Comparison of ENCODE assay signal across 1 cellular context in the genomic region with DNA sequence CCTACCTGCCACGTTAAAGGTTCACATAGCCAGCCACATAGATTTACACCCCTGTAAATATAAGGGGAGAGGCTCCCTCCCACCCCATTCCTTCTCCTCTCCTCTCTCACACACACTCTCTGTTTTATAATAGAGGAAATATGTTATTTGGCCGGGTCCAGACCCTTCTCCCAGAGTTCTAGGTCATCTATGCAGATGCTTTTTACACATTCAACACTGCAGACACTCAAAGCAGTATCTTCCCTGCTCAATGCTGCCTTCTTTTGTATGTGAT.
TF ChIP-seq lines count a peak whose summit lies in the region.

No MANE protein-coding gene starts in this region.

TF ChIP-seq in H1, 55 proteins besides CTCF, POLR2A, EP300 and RAD21 (continued from another document):
- TF ChIP-seq, protein P1, sequence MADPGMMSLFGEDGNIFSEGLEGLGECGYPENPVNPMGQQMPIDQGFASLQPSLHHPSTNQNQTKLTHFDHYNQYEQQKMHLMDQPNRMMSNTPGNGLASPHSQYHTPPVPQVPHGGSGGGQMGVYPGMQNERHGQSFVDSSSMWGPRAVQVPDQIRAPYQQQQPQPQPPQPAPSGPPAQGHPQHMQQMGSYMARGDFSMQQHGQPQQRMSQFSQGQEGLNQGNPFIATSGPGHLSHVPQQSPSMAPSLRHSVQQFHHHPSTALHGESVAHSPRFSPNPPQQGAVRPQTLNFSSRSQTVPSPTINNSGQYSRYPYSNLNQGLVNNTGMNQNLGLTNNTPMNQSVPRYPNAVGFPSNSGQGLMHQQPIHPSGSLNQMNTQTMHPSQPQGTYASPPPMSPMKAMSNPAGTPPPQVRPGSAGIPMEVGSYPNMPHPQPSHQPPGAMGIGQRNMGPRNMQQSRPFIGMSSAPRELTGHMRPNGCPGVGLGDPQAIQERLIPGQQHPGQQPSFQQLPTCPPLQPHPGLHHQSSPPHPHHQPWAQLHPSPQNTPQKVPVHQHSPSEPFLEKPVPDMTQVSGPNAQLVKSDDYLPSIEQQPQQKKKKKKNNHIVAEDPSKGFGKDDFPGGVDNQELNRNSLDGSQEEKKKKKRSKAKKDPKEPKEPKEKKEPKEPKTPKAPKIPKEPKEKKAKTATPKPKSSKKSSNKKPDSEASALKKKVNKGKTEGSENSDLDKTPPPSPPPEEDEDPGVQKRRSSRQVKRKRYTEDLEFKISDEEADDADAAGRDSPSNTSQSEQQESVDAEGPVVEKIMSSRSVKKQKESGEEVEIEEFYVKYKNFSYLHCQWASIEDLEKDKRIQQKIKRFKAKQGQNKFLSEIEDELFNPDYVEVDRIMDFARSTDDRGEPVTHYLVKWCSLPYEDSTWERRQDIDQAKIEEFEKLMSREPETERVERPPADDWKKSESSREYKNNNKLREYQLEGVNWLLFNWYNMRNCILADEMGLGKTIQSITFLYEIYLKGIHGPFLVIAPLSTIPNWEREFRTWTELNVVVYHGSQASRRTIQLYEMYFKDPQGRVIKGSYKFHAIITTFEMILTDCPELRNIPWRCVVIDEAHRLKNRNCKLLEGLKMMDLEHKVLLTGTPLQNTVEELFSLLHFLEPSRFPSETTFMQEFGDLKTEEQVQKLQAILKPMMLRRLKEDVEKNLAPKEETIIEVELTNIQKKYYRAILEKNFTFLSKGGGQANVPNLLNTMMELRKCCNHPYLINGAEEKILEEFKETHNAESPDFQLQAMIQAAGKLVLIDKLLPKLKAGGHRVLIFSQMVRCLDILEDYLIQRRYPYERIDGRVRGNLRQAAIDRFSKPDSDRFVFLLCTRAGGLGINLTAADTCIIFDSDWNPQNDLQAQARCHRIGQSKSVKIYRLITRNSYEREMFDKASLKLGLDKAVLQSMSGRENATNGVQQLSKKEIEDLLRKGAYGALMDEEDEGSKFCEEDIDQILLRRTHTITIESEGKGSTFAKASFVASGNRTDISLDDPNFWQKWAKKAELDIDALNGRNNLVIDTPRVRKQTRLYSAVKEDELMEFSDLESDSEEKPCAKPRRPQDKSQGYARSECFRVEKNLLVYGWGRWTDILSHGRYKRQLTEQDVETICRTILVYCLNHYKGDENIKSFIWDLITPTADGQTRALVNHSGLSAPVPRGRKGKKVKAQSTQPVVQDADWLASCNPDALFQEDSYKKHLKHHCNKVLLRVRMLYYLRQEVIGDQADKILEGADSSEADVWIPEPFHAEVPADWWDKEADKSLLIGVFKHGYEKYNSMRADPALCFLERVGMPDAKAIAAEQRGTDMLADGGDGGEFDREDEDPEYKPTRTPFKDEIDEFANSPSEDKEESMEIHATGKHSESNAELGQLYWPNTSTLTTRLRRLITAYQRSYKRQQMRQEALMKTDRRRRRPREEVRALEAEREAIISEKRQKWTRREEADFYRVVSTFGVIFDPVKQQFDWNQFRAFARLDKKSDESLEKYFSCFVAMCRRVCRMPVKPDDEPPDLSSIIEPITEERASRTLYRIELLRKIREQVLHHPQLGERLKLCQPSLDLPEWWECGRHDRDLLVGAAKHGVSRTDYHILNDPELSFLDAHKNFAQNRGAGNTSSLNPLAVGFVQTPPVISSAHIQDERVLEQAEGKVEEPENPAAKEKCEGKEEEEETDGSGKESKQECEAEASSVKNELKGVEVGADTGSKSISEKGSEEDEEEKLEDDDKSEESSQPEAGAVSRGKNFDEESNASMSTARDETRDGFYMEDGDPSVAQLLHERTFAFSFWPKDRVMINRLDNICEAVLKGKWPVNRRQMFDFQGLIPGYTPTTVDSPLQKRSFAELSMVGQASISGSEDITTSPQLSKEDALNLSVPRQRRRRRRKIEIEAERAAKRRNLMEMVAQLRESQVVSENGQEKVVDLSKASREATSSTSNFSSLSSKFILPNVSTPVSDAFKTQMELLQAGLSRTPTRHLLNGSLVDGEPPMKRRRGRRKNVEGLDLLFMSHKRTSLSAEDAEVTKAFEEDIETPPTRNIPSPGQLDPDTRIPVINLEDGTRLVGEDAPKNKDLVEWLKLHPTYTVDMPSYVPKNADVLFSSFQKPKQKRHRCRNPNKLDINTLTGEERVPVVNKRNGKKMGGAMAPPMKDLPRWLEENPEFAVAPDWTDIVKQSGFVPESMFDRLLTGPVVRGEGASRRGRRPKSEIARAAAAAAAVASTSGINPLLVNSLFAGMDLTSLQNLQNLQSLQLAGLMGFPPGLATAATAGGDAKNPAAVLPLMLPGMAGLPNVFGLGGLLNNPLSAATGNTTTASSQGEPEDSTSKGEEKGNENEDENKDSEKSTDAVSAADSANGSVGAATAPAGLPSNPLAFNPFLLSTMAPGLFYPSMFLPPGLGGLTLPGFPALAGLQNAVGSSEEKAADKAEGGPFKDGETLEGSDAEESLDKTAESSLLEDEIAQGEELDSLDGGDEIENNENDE (IDR thresholded peaks at IDR 0.05; ENCODE audit: insufficient replicate concordance, low read length) = no peak
- no peak for TF ChIP-seq EGR1 (IDR thresholded peaks at IDR 0.05; ENCODE audit: borderline replicate concordance, low read depth, low read length)
- TF ChIP-seq, protein P2, sequence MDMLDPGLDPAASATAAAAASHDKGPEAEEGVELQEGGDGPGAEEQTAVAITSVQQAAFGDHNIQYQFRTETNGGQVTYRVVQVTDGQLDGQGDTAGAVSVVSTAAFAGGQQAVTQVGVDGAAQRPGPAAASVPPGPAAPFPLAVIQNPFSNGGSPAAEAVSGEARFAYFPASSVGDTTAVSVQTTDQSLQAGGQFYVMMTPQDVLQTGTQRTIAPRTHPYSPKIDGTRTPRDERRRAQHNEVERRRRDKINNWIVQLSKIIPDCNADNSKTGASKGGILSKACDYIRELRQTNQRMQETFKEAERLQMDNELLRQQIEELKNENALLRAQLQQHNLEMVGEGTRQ (IDR thresholded peaks at IDR 0.05; ENCODE audit: low read length) = no peak
- TF ChIP-seq GABPA (IDR thresholded peaks at IDR 0.05; ENCODE audit: borderline replicate concordance, insufficient read depth, low read length) = no peak
- no peak for TF ChIP-seq TBP (IDR thresholded peaks at IDR 0.05; ENCODE audit: low read depth, low read length)
